In the genomic region with DNA sequence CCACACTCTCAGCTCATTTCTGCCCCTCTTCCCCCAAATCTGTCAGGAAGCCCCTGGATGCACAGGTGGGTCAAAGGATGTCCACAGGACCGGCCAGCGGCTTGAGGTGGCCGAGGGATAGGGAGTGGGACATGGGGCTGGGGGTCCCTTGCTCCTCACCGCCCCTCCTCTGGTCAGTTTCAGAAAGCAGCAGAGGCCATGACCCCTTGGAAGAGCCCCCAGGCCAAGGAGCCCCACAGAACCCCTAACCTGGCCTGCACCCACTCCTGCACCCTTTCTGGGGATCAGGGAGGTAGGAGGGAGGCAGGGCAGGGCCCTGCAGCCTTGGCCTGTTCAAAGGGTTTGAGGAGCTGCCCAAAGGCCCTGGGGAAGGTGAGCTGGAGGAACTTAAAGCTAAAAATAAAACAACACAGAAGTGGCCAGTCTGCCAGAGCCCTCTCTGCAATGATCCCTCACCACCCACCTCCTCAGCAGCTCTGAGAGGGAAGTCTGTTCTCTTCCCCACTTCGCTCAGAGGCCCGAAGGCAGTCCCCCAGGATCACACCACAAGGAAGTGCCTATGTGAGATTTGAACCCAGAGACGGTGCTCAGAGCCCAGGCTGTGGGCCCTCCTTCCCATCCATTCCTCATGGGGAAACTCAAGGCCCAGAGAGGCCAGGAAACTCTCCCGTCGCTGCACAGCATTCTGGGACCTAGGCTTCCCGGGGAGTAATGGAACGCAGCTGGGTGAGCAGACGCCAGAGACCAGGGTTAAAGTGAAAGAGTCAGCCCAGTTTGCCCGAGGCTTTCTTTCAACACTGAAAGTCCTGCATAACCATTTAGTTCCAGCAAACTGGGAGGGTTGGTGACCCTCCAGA, we compare ENCODE assay signal across 8 cellular contexts. TPM values are rescaled to one million over a fixed set of nuclear protein-coding genes. Genes with fewer than 3 reads are reported as not detected.
DNase-seq lines count a peak whose midpoint lies in the region; ATAC-seq and TF ChIP-seq lines count a peak whose summit lies in the region.

No MANE protein-coding gene starts in this region.

- no peaks in the 10 kb centered on the region for H3K27me3 Mint-ChIP-seq in activated T-helper 2 cell treated with anti-CD3 and anti-CD28 coated beads, Interferon-gamma antibody, Interleukin-2, Interleukin-4, amounts not matched to agents 10 μg/mL and 5 μg/mL and 100 μg/mL, durations not matched to agents 14 hours and 24 hours and 36 hours (ENCODE audit: low read depth)

- WGBS in spleen, 5 donors = 19 to 34% (median 20%) methylated on average over 11 to 13 of the region's 13 CpGs

- H3K27ac ChIP-seq in spleen = peak overlapping the region; percentile 58 to 91 (median 86)

- H3K27me3 ChIP-seq in H7 (ENCODE audit: control insufficient read depth, insufficient read depth, low read length) (no peaks in the 10 kb centered on the region), spleen (replicated peaks in 1 of 7) (no peaks in the 10 kb centered on the region)

- peak overlapping the region; percentile 87 for H3K4me3 Mint-ChIP-seq in activated T-helper 2 cell treated with anti-CD3 and anti-CD28 coated beads, Interferon-gamma antibody, Interleukin-2, Interleukin-4, amounts not matched to agents 10 μg/mL and 5 μg/mL and 100 μg/mL, durations not matched to agents 14 hours and 24 hours and 36 hours (ENCODE audit: low read depth)

- no peak for TF ChIP-seq CTCF in spleen (IDR thresholded peaks at IDR 0.05 in 8 of 11, conservative IDR thresholded peaks at IDR 0.05 in 3 of 11)

- peaks cover 37 to 100% (median 79%) of the 10 kb centered on the region in 6 donors for H3K4me1 ChIP-seq in spleen

- peaks cover 0 to 21% (median 15%) of the 10 kb centered on the region in 8 donors for H3K9me3 ChIP-seq in spleen

- peaks cover 16% of the 10 kb centered on the region for H3K9me3 Mint-ChIP-seq in activated T-helper 2 cell treated with anti-CD3 and anti-CD28 coated beads, Interferon-gamma antibody, Interleukin-2, Interleukin-4, amounts not matched to agents 10 μg/mL and 5 μg/mL and 100 μg/mL, durations not matched to agents 14 hours and 24 hours and 36 hours

- peaks cover 14% of the 10 kb centered on the region for H3K4me1 Mint-ChIP-seq in activated T-helper 2 cell treated with anti-CD3 and anti-CD28 coated beads, Interferon-gamma antibody, Interleukin-2, Interleukin-4, amounts not matched to agents 10 μg/mL and 5 μg/mL and 100 μg/mL, durations not matched to agents 14 hours and 24 hours and 36 hours (ENCODE audit: low read depth)

- peak; percentile 2 to 5 for ATAC-seq in left cardiac atrium
- ATAC-seq in HG03354 (IDR thresholded peaks at IDR 0.05; ENCODE audit: poor library complexity, severe bottlenecking, unreplicated experiment) = no peak

- peaks cover 40% of the 10 kb centered on the region for H3K36me3 Mint-ChIP-seq in activated T-helper 2 cell treated with anti-CD3 and anti-CD28 coated beads, Interferon-gamma antibody, Interleukin-2, Interleukin-4, amounts not matched to agents 10 μg/mL and 5 μg/mL and 100 μg/mL, durations not matched to agents 14 hours and 24 hours and 36 hours (ENCODE audit: low read depth)

- intact Hi-C loops in activated T-helper 2 cell treated with anti-CD3 and anti-CD28 coated beads, Interferon-gamma antibody, Interleukin-2, Interleukin-4, amounts not matched to agents 10 μg/mL and 5 μg/mL and 100 μg/mL, durations not matched to agents 14 hours and 24 hours and 36 hours (cut with micrococcal nuclease) = no loop called here
- intact Hi-C loops in left cardiac atrium (cut with DNase I) = no loop called here
- intact Hi-C loops in spleen (cut with DNase I; ENCODE audit: low total_unique reads) = no loop called here
- intact Hi-C loops in posterior vena cava (cut with DNase I) = loop anchor here in 1 of 2 donors (2.0 kb wide), 1 partner anchor 19 kb away; no protein-coding TSS in a partner anchor

- no peaks in the 10 kb centered on the region for H3K36me3 ChIP-seq in H7 (replicated peaks; ENCODE audit: control insufficient read depth, insufficient read depth, low read length)
- peaks cover 0 to 28% (median under 1%) of the 10 kb centered on the region in 6 donors for H3K36me3 ChIP-seq in spleen

- no peak for DNase-seq in H7
- DNase-seq in activated T-helper 2 cell treated with anti-CD3 and anti-CD28 coated beads, Interferon-gamma antibody, Interleukin-2, Interleukin-4, amounts not matched to agents 10 μg/mL and 5 μg/mL and 100 μg/mL, durations not matched to agents 14 hours and 24 hours and 36 hours (ENCODE audit: low spot score) = no peak
- DNase-seq in left cardiac atrium = no peak
- no peak for DNase-seq in spleen
- DNase-seq in posterior vena cava (ENCODE audit: low spot score) = no peak
- DNase-seq in DMS114 treated with DMSO at 0.1 percent for 48 hours (lab: John Stamatoyannopoulos, UW; ENCODE audit: unreplicated experiment) = no peak
- DNase-seq in T1000 (lab: John Stamatoyannopoulos, UW) = no peak

- TF ChIP-seq POLR2A in spleen (IDR thresholded peaks at IDR 0.05) = no peak

- peak overlapping the region; percentile 10; the same call in 1 of the 2 replicates for H3K4me3 ChIP-seq in H7 (ENCODE audit: insufficient read depth, low read depth, low read length)
- peak overlapping the region; percentile 55 to 89 (median 81) for H3K4me3 ChIP-seq in spleen

- H3K27ac Mint-ChIP-seq in activated T-helper 2 cell treated with anti-CD3 and anti-CD28 coated beads, Interferon-gamma antibody, Interleukin-2, Interleukin-4, amounts not matched to agents 10 μg/mL and 5 μg/mL and 100 μg/mL, durations not matched to agents 14 hours and 24 hours and 36 hours = peak overlapping the region; percentile 80

RNA-seq across cellular contexts. Expression of a gene that starts 0.9 kb away (rescaled TPM):
- total RNA-seq in H7 (2014; rRNA removed; shearing (Covaris generic)) = 1.4 and 1.8 TPM in 2 replicates
- total RNA-seq in activated T-helper 2 cell treated with anti-CD3 and anti-CD28 coated beads, Interferon-gamma antibody, Interleukin-2, Interleukin-4, amounts not matched to agents 10 μg/mL and 5 μg/mL and 100 μg/mL, durations not matched to agents 14 hours and 24 hours and 36 hours = 27.5 and 28.1 TPM in 2 replicates
- total RNA-seq in left cardiac atrium = 100 to 1,000 TPM; 132 to 392 TPM
- total RNA-seq in spleen = 100 to 1,000 TPM; 150 to 334 (median 247) TPM
- 10 to 100 TPM; 29.2 to 63.1 (median 47.8) TPM for polyA plus RNA-seq in spleen
- total RNA-seq in posterior vena cava = 100 to 1,000 TPM; 189 to 217 TPM

RNA-seq across cellular contexts. Expression of a gene that starts 23.9 kb away (rescaled TPM):
- 18.5 and 20.4 TPM in 2 replicates for total RNA-seq in H7 (2014; rRNA removed; shearing (Covaris generic))
- 19.6 and 21.0 TPM in 2 replicates for total RNA-seq in activated T-helper 2 cell treated with anti-CD3 and anti-CD28 coated beads, Interferon-gamma antibody, Interleukin-2, Interleukin-4, amounts not matched to agents 10 μg/mL and 5 μg/mL and 100 μg/mL, durations not matched to agents 14 hours and 24 hours and 36 hours
- 100 to 1,000 TPM; 593 to 626 TPM for total RNA-seq in left cardiac atrium
- total RNA-seq in spleen = 10 to 100 TPM; 41.3 to 89.7 (median 59.7) TPM
- polyA plus RNA-seq in spleen = 10 to 100 TPM; 47.0 to 97.9 (median 82.7) TPM
- total RNA-seq in posterior vena cava = 10 to 100 TPM; 65.7 to 67.0 TPM

RNA-seq across cellular contexts. Expression of a gene that starts 45.9 kb away (rescaled TPM):
- total RNA-seq in H7 (2014; rRNA removed; shearing (Covaris generic)) = 30.6 and 37.4 TPM in 2 replicates
- total RNA-seq in activated T-helper 2 cell treated with anti-CD3 and anti-CD28 coated beads, Interferon-gamma antibody, Interleukin-2, Interleukin-4, amounts not matched to agents 10 μg/mL and 5 μg/mL and 100 μg/mL, durations not matched to agents 14 hours and 24 hours and 36 hours = 60.3 and 60.7 TPM in 2 replicates
- total RNA-seq in left cardiac atrium (10 to 100 TPM; 56.7 to 71.7 TPM), spleen (100 to 1,000 TPM in 1 of 7 donors, 10 to 100 TPM in 6; 62.5 to 118 (median 75.9) TPM), posterior vena cava (100 to 1,000 TPM in 1 of 2 donors, 10 to 100 TPM in 1; 74.8 to 102 TPM)
- 10 to 100 TPM; 29.0 to 68.0 (median 31.7) TPM for polyA plus RNA-seq in spleen

RNA-seq across cellular contexts. Expression of a gene that starts 50.9 kb away (rescaled TPM):
- 84.9 and 92.2 TPM in 2 replicates for total RNA-seq in H7 (2014; rRNA removed; shearing (Covaris generic))
- 116 and 137 TPM in 2 replicates for total RNA-seq in activated T-helper 2 cell treated with anti-CD3 and anti-CD28 coated beads, Interferon-gamma antibody, Interleukin-2, Interleukin-4, amounts not matched to agents 10 μg/mL and 5 μg/mL and 100 μg/mL, durations not matched to agents 14 hours and 24 hours and 36 hours
- total RNA-seq in left cardiac atrium = 10 to 100 TPM; 40.4 to 59.5 TPM
- 10 to 100 TPM; 33.3 to 94.6 (median 72.3) TPM for total RNA-seq in spleen
- 10 to 100 TPM; 39.5 to 73.7 (median 60.5) TPM for polyA plus RNA-seq in spleen
- 10 to 100 TPM; 35.5 to 55.1 TPM for total RNA-seq in posterior vena cava

Comparison
In these comparisons a context has a peak if more than half of its experiments do, and no peak if none do; other contexts are left out.
1. RNA of a gene that starts 0.9 kb away (total RNA-seq): 132 to 392 TPM in left cardiac atrium, 150 to 334 TPM in spleen, 189 to 217 TPM in posterior vena cava and 27.5 to 28.1 TPM in activated T-helper 2 cell treated with anti-CD3 and anti-CD28 coated beads, Interferon-gamma antibody, Interleukin-2, Interleukin-4, amounts not matched to agents 10 μg/mL and 5 μg/mL and 100 μg/mL, durations not matched to agents 14 hours and 24 hours and 36 hours; 1.4 to 1.8 TPM in H7; every median in the first group is over 10 times any median in the second.
2. RNA of a gene that starts 23.9 kb away (total RNA-seq): 593 to 626 TPM in left cardiac atrium; 65.7 to 67.0 TPM in posterior vena cava, 41.3 to 89.7 TPM in spleen, 19.6 to 21.0 TPM in activated T-helper 2 cell treated with anti-CD3 and anti-CD28 coated beads, Interferon-gamma antibody, Interleukin-2, Interleukin-4, amounts not matched to agents 10 μg/mL and 5 μg/mL and 100 μg/mL, durations not matched to agents 14 hours and 24 hours and 36 hours and 18.5 to 20.4 TPM in H7; every median in the first group is over 4 times any median in the second.